Comparison of ENCODE assay signal across 19 cellular contexts in the genomic region with DNA sequence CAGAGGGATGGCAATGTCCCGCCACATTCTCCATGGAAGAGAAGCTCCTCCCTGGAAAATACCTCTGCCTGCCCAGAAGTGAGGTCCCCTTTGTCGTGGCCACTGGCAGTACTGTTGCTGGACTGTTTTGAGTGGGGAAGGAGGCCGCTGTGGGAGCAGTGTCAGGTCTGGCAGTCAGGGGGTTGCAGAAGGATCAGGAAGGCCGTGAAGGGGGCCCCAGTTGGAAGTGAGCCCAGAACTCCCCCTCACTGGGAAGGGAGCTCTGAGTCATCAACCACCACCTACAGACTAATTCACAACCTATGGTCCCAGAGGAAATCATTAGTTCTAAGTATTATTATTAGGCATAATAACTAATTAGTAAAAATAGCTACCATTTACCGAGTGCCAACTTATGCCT.
"Had no signal": no experiment of that assay in that cellular context is flagged by ENCODE, and none has a peak within 500 bp of the region (broad histone marks: within the 10 kb centered on the region; RNA-seq: fewer than 3 reads in every experiment).

No MANE protein-coding gene starts in this region.

- ATAC-seq: K562 had no signal

- H3K27ac ChIP-seq: KMS-11 had no signal

- H3K9ac ChIP-seq: KMS-11 had no signal

- H3K4me3 ChIP-seq: K562 had no signal

- DNase-seq: Kasumi-1, MV-4-11, NCI-H1048, NCI-H1105, NCI-H1417, NCI-H1436 treated with DMSO at 0.1 percent for 48 hours, NCI-H1694 treated with DMSO at 0.1 percent for 48 hours, NCI-H1930, NCI-H2081, NCI-H2107, NCI-H2227 treated with DMSO at 0.1 percent for 48 hours, NCI-H524, NCI-H69, NCI-H774, Right ventricle myocardium superior, RPMI8226, SIG-M5 had no signal

- H3K4me2 ChIP-seq: KMS-11 had no signal
